ENCODE assay signal across 25 cellular contexts in the genomic region with DNA sequence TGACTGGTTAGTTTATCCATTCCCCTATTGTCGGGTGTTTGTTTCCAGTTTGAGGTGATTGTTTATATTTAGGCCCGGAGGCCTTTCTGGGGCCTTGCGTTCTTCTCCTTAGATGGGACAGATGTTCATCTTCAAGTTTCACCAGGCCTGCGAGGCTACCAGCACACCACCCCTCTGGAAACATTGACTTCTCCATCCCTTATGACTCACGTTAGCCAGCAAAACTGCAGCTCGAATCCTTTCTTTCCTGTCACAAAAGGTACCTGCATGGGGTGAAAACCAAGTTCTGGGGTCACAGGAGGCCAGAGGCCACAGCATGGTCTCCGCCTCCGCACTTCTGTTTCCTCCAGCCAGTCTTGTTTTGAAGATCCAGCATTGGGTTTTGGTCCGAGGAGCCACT. TPM values are rescaled to one million over a fixed set of nuclear protein-coding genes. Genes with fewer than 3 reads are reported as not detected.
DNase-seq lines count a peak whose midpoint lies in the region; ATAC-seq and TF ChIP-seq lines count a peak whose summit lies in the region.
"Had no signal": no experiment of that assay in that cellular context is flagged by ENCODE, and none has a peak within 500 bp of the region (broad histone marks: within the 10 kb centered on the region; RNA-seq: fewer than 3 reads in every experiment).

No MANE protein-coding gene starts in this region.

- H3K9me3 Mint-ChIP-seq in GM23338, result peaks cover 3% of the 10 kb centered on the region; the same call in 2 of the 3 replicates
- H3K9me3 Mint-ChIP-seq: activated B cell treated with CpG ODN at 0.5 μM for 24 hours; activated naive CD4-positive, alpha-beta T cell treated with anti-CD3 and anti-CD28 coated beads for 36 hours; activated T-cell treated with anti-CD3 and anti-CD28 coated beads, Interleukin-2, amount 50 U/mL, for 4 hours; dendritic cell treated with granulocyte-macrophage colony-stimulating factor and Interleukin-4, amounts not matched to agents 40 ng/mL and 50 ng/mL, for 4 days; T-helper 2 cell treated with Interferon-gamma antibody and Interleukin-4, amounts not matched to agents 5 μg/mL and 100 μg/mL, for 36 hours had no signal

- 0 out of 2 replicates have a peak, but pooled peaks cover 4% of the 10 kb centered on the region for H3K4me1 ChIP-seq in GM23338 (ENCODE audit: insufficient read depth)
- peaks cover 18% of the 10 kb centered on the region for H3K4me1 ChIP-seq in SJSA1 (replicated peaks)
- no peaks in the 10 kb centered on the region for H3K4me1 ChIP-seq in fibroblast of lung (ENCODE audit: control insufficient read depth, extremely low read depth, insufficient read depth, low read length)
- peaks cover 22 to 25% of the 10 kb centered on the region in 2 donors for H3K4me1 ChIP-seq in gastrocnemius medialis
- peaks cover 4% of the 10 kb centered on the region for H3K4me1 ChIP-seq in A673 (ENCODE audit: insufficient read depth, low read length, poor library complexity, severe bottlenecking)
- no peaks in the 10 kb centered on the region for H3K4me1 ChIP-seq in psoas muscle

- CTCF ChIA-PET in A673 (lab: Charles Lee), result no interaction called here

- intact Hi-C loops in gastrocnemius medialis (cut with DNase I; ENCODE audit: low total_unique reads), result no loop called here
- intact Hi-C loops in A673 (cut with micrococcal nuclease; ENCODE audit: unreplicated experiment), result no loop called here
- intact Hi-C loops in psoas muscle (cut with DNase I), result no loop called here

- no peak overlapping the region for H3K4me3 ChIP-seq in GM23338
- no peak overlapping the region for H3K4me3 ChIP-seq in SJSA1
- H3K4me3 ChIP-seq in fibroblast of lung (replicated peaks in 1 of 4; ENCODE audit: control extremely low read depth in 1 of 4, insufficient read depth in 1 of 4, low read depth in 3 of 4, low read length in 4 of 4), result no peak overlapping the region
- no peak overlapping the region for H3K4me3 ChIP-seq in gastrocnemius medialis
- H3K4me3 ChIP-seq in A673 (ENCODE audit: low read depth, low read length, poor library complexity, severe bottlenecking), result no peak overlapping the region
- H3K4me3 ChIP-seq in psoas muscle, result no peak overlapping the region

- no peak overlapping the region for H3K27ac ChIP-seq in GM23338 (ENCODE audit: low read depth)
- H3K27ac ChIP-seq in SJSA1, result peak overlapping the region; percentile 49
- no peak overlapping the region for H3K27ac ChIP-seq in fibroblast of lung (ENCODE audit: insufficient read depth, low read length)
- peak overlapping the region; percentile 27 to 91 (median 32) for H3K27ac ChIP-seq in gastrocnemius medialis
- no peak overlapping the region for H3K27ac ChIP-seq in A673 (ENCODE audit: low read depth, low read length, poor library complexity, severe bottlenecking)
- H3K27ac ChIP-seq in psoas muscle, result no peak overlapping the region

- H3K9me3 ChIP-seq in SJSA1 (replicated peaks), result no peaks in the 10 kb centered on the region
- no peaks in the 10 kb centered on the region for H3K9me3 ChIP-seq in fibroblast of lung (ENCODE audit: control insufficient read depth, insufficient read depth, low read depth, low read length)
- no peaks in the 10 kb centered on the region for H3K9me3 ChIP-seq in gastrocnemius medialis
- no peaks in the 10 kb centered on the region for H3K9me3 ChIP-seq in A673 (ENCODE audit: low read depth, low read length, poor library complexity, severe bottlenecking)
- H3K9me3 ChIP-seq in psoas muscle, result no peaks in the 10 kb centered on the region

- POLR2A ChIA-PET in A673 (lab: Charles Lee; ENCODE audit: low non-redundant PET), result interaction anchor here (0.5 kb wide), 1 partner anchor 33 kb away, joined by 3 read pairs; no protein-coding TSS in a partner anchor

- DNase-seq in GM23338 (ENCODE audit: low spot score) (no peak), SJSA1 (ENCODE audit: low read depth in 1 of 2, low spot score in 2 of 2) (peak in 1 of 2 experiments; percentile 23), fibroblast of lung (ENCODE audit: low read depth in 2 of 2) (peak; percentile 19 to 42), gastrocnemius medialis (no peak), NCI-H774 (lab: John Stamatoyannopoulos, UW) (no peak), A673 (ENCODE audit: low spot score) (no peak), psoas muscle (no peak)
- DNase-seq: activated B cell treated with CpG ODN at 0.5 μM for 24 hours; activated naive CD4-positive, alpha-beta T cell treated with anti-CD3 and anti-CD28 coated beads for 36 hours; activated T-cell treated with anti-CD3 and anti-CD28 coated beads, Interleukin-2, amount 50 U/mL, for 4 hours; AML-193; COR-L47; GOT3; MM.1S; NCI-H146; NCI-H82; PC-3; stimulated activated CD8-positive, alpha-beta memory T cell treated with anti-CD3 and anti-CD28 coated beads, Interleukin-4, amount 100 ng/mL, for 48 hours had no signal

- H3K9ac ChIP-seq in fibroblast of lung (ENCODE audit: insufficient read depth, low read length), result no peak overlapping the region

- WGBS in psoas muscle, 3 donors, result 65 to 73% (median 73%) methylated on average over 9 of the region's 9 CpGs

- H3K79me2 ChIP-seq in GM23338 (replicated peaks; ENCODE audit: insufficient read depth) (no peaks in the 10 kb centered on the region), fibroblast of lung (ENCODE audit: control insufficient read depth, insufficient read depth, low read length) (no peaks in the 10 kb centered on the region)

- H3K27me3 ChIP-seq in GM23338 (ENCODE audit: insufficient read depth), result no peaks in the 10 kb centered on the region
- H3K27me3 ChIP-seq in SJSA1 (replicated peaks), result no peaks in the 10 kb centered on the region
- no peaks in the 10 kb centered on the region for H3K27me3 ChIP-seq in fibroblast of lung (ENCODE audit: control insufficient read depth, insufficient read depth, low read length)
- no peaks in the 10 kb centered on the region for H3K27me3 ChIP-seq in gastrocnemius medialis
- no peaks in the 10 kb centered on the region for H3K27me3 ChIP-seq in A673 (replicated peaks; ENCODE audit: insufficient read depth, low read depth, low read length, poor library complexity)
- H3K27me3 ChIP-seq in psoas muscle (ENCODE audit: insufficient read depth in 3 of 3, low read length in 2 of 3), result peaks cover 0 to 8% (median 0%) of the 10 kb centered on the region in 3 donors

- in situ Hi-C loops in gastrocnemius medialis (cut with MboI; ENCODE audit: low sequenced_read_pairs in 4 of 4), result no loop called here

- no peak for TF ChIP-seq CTCF in GM23338 (conservative IDR thresholded peaks at IDR 0.05; ENCODE audit: low read depth in 2 of 2)
- no peak for TF ChIP-seq CTCF in fibroblast of lung (conservative IDR thresholded peaks at IDR 0.05 in 1 of 2, IDR thresholded peaks at IDR 0.05 in 1 of 2; ENCODE audit: low read depth in 1 of 2, low read length in 2 of 2)
- no peak for TF ChIP-seq CTCF in gastrocnemius medialis (IDR thresholded peaks at IDR 0.05 in 4 of 5, conservative IDR thresholded peaks at IDR 0.05 in 1 of 5)
- no peak for TF ChIP-seq CTCF in A673 (conservative IDR thresholded peaks at IDR 0.05; ENCODE audit: low read depth, low read length)
- no peak for TF ChIP-seq CTCF in psoas muscle (IDR thresholded peaks at IDR 0.05)

- no peaks in the 10 kb centered on the region for H3K9me2 ChIP-seq in GM23338 (ENCODE audit: insufficient read depth)

- H2AFZ ChIP-seq in GM23338 (no peak overlapping the region), fibroblast of lung (ENCODE audit: low read length) (no peak overlapping the region)

- H3K27me3 Mint-ChIP-seq in GM23338 (ENCODE audit: insufficient read depth, low read depth, poor library complexity), result peaks cover 2% of the 10 kb centered on the region
- H3K27me3 Mint-ChIP-seq: activated B cell treated with CpG ODN at 0.5 μM for 24 hours had no signal

- H3K4me1 Mint-ChIP-seq in GM23338, result peaks cover 16% of the 10 kb centered on the region

- H3K4me3 Mint-ChIP-seq in GM23338, result no peak overlapping the region
- H3K4me3 Mint-ChIP-seq: activated B cell treated with CpG ODN at 0.5 μM for 24 hours; activated naive CD4-positive, alpha-beta T cell treated with anti-CD3 and anti-CD28 coated beads for 36 hours; activated T-cell treated with anti-CD3 and anti-CD28 coated beads, Interleukin-2, amount 50 U/mL, for 4 hours; dendritic cell treated with granulocyte-macrophage colony-stimulating factor and Interleukin-4, amounts not matched to agents 40 ng/mL and 50 ng/mL, for 4 days; T-helper 2 cell treated with Interferon-gamma antibody and Interleukin-4, amounts not matched to agents 5 μg/mL and 100 μg/mL, for 36 hours had no signal

- H4K20me1 ChIP-seq in GM23338 (replicated peaks; ENCODE audit: insufficient read depth) (no peaks in the 10 kb centered on the region), fibroblast of lung (ENCODE audit: control insufficient read depth, extremely low read depth, insufficient read depth, low read length) (no peaks in the 10 kb centered on the region)

- TF ChIP-seq POLR2A in gastrocnemius medialis (IDR thresholded peaks at IDR 0.05), result no peak

- H3K36me3 ChIP-seq in GM23338 (ENCODE audit: insufficient read depth), result no peaks in the 10 kb centered on the region
- H3K36me3 ChIP-seq in SJSA1, result no peaks in the 10 kb centered on the region
- no peaks in the 10 kb centered on the region for H3K36me3 ChIP-seq in fibroblast of lung (ENCODE audit: control insufficient read depth, insufficient read depth, low read length)
- H3K36me3 ChIP-seq in gastrocnemius medialis, result no peaks in the 10 kb centered on the region
- no peaks in the 10 kb centered on the region for H3K36me3 ChIP-seq in A673 (ENCODE audit: insufficient read depth, low read length, poor library complexity, severe bottlenecking)
- no peaks in the 10 kb centered on the region for H3K36me3 ChIP-seq in psoas muscle (ENCODE audit: insufficient read depth in 1 of 2, low read depth in 1 of 2)

- H3K4me2 ChIP-seq in GM23338 (no peak overlapping the region), fibroblast of lung (ENCODE audit: extremely low read depth, insufficient read depth, low read length) (no peak overlapping the region)

- H3K36me3 Mint-ChIP-seq in GM23338 (ENCODE audit: low read depth), result peaks cover 2% of the 10 kb centered on the region; the same call in 2 of the 3 replicates

- H3F3A ChIP-seq in GM23338 (replicated peaks; ENCODE audit: low read depth), result no peaks in the 10 kb centered on the region

- ATAC-seq in GM23338 (peak; percentile 54), gastrocnemius medialis (no peak), GM21825 (IDR thresholded peaks at IDR 0.05; ENCODE audit: unreplicated experiment) (no peak), psoas muscle (no peak)
- ATAC-seq: activated T-cell treated with anti-CD3 and anti-CD28 coated beads, Interleukin-2, amount 50 U/mL, for 4 hours; left lobe of liver; PC-3 had no signal

- H3K27ac Mint-ChIP-seq in GM23338, result no peak overlapping the region
- H3K27ac Mint-ChIP-seq: activated B cell treated with CpG ODN at 0.5 μM for 24 hours; activated naive CD4-positive, alpha-beta T cell treated with anti-CD3 and anti-CD28 coated beads for 36 hours; dendritic cell treated with granulocyte-macrophage colony-stimulating factor and Interleukin-4, amounts not matched to agents 40 ng/mL and 50 ng/mL, for 4 days; T-helper 2 cell treated with Interferon-gamma antibody and Interleukin-4, amounts not matched to agents 5 μg/mL and 100 μg/mL, for 36 hours had no signal

- BruUV-seq in A673 (replicated peaks; lab: Mats Ljungman, UMichigan), result no TSS peak

RNA-seq across cellular contexts. Expression of a gene that starts 5.4 kb away (rescaled TPM):
- total RNA-seq in GM23338 (2014; rRNA removed; shearing (Covaris generic)), result 0.21 TPM in 1 of 2 replicates, not detected in the other
- polyA plus RNA-seq in GM23338 (2016; fragmentation: Nextera tagmentation; extraction: Ambion mirVana) (0.34 TPM in 1 of 2 replicates, not detected in the other), fibroblast of lung (not detected in 2 replicates), psoas muscle (not detected)
- not detected in 2 replicates for total RNA-seq in SJSA1 (2014; rRNA removed; shearing (Covaris generic))
- total RNA-seq in fibroblast of lung (not detected in 2 replicates), gastrocnemius medialis (under 1 TPM in 1 of 4 donors, not detected in 3; 0.09 TPM), A673 (2021) (not detected in 2 replicates), psoas muscle (not detected)
- not detected in 2 replicates for polyA plus RNA-seq in fibroblast of lung (2012)
- not detected in 2 replicates for polyA minus RNA-seq in fibroblast of lung (ENCODE audit: low replicate concordance)
- total RNA-seq: activated B cell treated with CpG ODN at 0.5 μM for 24 hours; activated naive CD4-positive, alpha-beta T cell treated with anti-CD3 and anti-CD28 coated beads for 36 hours; activated T-cell treated with anti-CD3 and anti-CD28 coated beads, Interleukin-2, amount 50 U/mL, for 4 hours; glomerular endothelial cell; left lobe of liver; PC-3; subcutaneous adipose tissue had no signal
- polyA plus RNA-seq: neural cell had no signal

Comparison
In these comparisons a context has a peak if more than half of its experiments do, and no peak if none do; other contexts are left out.
1. DNase-seq: peak in fibroblast of lung (2 of 2); none in GM23338 (single experiment), gastrocnemius medialis (0 of 2), NCI-H774 (single experiment), A673 (single experiment) and psoas muscle (0 of 2).
2. H3K27ac ChIP-seq: peak in SJSA1 (single experiment) and gastrocnemius medialis (4 of 4); none in GM23338 (single experiment), fibroblast of lung (single experiment), A673 (single experiment) and psoas muscle (single experiment).